In the genomic region with DNA sequence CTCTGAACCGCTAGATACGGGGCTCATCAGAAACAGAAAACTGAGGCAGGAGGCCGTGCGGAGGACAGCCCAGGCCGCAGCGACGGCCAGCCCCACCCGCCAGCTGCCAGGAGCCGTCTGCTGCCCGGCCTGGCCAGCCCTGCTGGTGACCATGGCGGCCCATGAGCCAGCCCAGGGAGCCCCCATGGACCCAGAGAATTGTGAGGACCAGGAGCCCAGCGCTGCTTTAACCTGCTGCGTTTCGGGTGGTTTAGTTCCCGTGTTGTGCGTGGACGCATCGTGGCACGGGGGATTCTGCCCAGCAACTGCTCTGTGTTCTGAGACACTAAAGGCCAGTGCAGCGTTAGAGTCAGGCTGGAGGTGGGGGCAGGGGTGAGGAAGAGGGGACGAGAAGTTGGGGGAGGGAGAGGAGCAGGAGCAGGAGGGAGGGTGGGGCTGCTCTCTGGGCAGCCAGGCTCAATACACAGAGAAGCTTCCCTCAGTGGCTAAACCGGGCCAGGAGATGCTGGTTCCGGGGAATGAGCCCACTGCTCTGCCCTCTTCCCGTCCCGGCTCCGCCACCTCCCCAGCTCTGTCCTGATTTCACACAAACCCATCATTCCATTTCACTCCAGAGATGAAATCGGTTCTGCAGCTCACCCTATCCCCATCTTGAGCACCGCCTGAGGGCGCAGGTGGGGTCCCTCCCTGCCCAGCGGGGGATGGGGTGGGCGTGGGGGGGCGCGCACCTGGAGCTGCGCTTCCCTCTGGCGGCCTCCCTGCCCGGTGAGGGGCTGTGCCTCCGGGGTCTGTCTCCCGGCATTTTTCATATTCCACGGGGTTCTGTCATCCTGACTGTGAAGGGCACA, we compare ENCODE assay signal across 8 cellular contexts. TPM values are rescaled to one million over a fixed set of nuclear protein-coding genes. Genes with fewer than 3 reads are reported as not detected.
DNase-seq lines count a peak whose midpoint lies in the region; ATAC-seq and TF ChIP-seq lines count a peak whose summit lies in the region.

No MANE protein-coding gene starts in this region.

- peaks cover 9% of the 10 kb centered on the region for H3K36me3 Mint-ChIP-seq in activated CD4-positive, alpha-beta T cell treated with anti-CD3 and anti-CD28 coated beads, Interleukin-2, amount 10 ng/mL, durations not matched to agents 24 days and 14 days (ENCODE audit: low read depth)

- H3K36me3 ChIP-seq in ascending aorta = no peaks in the 10 kb centered on the region
- no peaks in the 10 kb centered on the region for H3K36me3 ChIP-seq in right lobe of liver
- H3K36me3 ChIP-seq in tibial artery = no peaks in the 10 kb centered on the region

- no peak for TF ChIP-seq POLR2A in right lobe of liver (IDR thresholded peaks at IDR 0.05)

- H3K27ac Mint-ChIP-seq in activated CD4-positive, alpha-beta T cell treated with anti-CD3 and anti-CD28 coated beads, Interleukin-2, amount 10 ng/mL, durations not matched to agents 24 days and 14 days = peak overlapping the region; percentile 91

- H3K27ac ChIP-seq in ascending aorta = peak overlapping the region; percentile 68 to 76
- peak overlapping the region in 2 of 3 donors; percentile 33 to 39 for H3K27ac ChIP-seq in right lobe of liver
- H3K27ac ChIP-seq in tibial artery = peak overlapping the region; percentile 54 to 70

- H3K9me3 ChIP-seq in ascending aorta = peaks cover 11 to 23% of the 10 kb centered on the region in 2 donors
- no peaks in the 10 kb centered on the region for H3K9me3 ChIP-seq in right lobe of liver
- peaks cover 0 to 45% (median 18%) of the 10 kb centered on the region in 3 donors for H3K9me3 ChIP-seq in tibial artery

- H3K27me3 Mint-ChIP-seq in activated CD4-positive, alpha-beta T cell treated with anti-CD3 and anti-CD28 coated beads, Interleukin-2, amount 10 ng/mL, durations not matched to agents 24 days and 14 days = peaks cover 6% of the 10 kb centered on the region

- 43% methylated on average over 9 of the region's 39 CpGs for WGBS in right lobe of liver (ENCODE audit: insufficient coverage, low coverage, low lambda C conversion rate, missing lambda C conversion rate)

- intact Hi-C loops in activated CD4-positive, alpha-beta T cell treated with anti-CD3 and anti-CD28 coated beads, Interleukin-2, amount 10 ng/mL, durations not matched to agents 24 days and 14 days (cut with micrococcal nuclease) = loop anchor here (1.0 to 5.0 kb wide), 3 partner anchors 36 to 574 kb away; a partner anchor contains a TSS
- intact Hi-C loops in ascending aorta (cut with DNase I) (no loop called here), right lobe of liver (cut with DNase I) (no loop called here), tibial artery (cut with DNase I; ENCODE audit: low total_unique reads) (no loop called here)

- peak overlapping the region; percentile 99 for H3K4me3 Mint-ChIP-seq in activated CD4-positive, alpha-beta T cell treated with anti-CD3 and anti-CD28 coated beads, Interleukin-2, amount 10 ng/mL, durations not matched to agents 24 days and 14 days

- peak; percentile 68 for DNase-seq in activated CD4-positive, alpha-beta T cell treated with anti-CD3 and anti-CD28 coated beads, Interleukin-2, amount 10 ng/mL, durations not matched to agents 24 days and 14 days
- DNase-seq in activated CD4-positive, alpha-beta T cell treated with anti-CD3 and anti-CD28 coated beads for 1 hour = no peak
- DNase-seq in ascending aorta (ENCODE audit: low spot score in 2 of 2) (no peak), right lobe of liver (no peak), tibial artery (no peak), NCI-H2081 (lab: John Stamatoyannopoulos, UW) (no peak)

- peaks cover 29% of the 10 kb centered on the region for H3K4me1 Mint-ChIP-seq in activated CD4-positive, alpha-beta T cell treated with anti-CD3 and anti-CD28 coated beads, Interleukin-2, amount 10 ng/mL, durations not matched to agents 24 days and 14 days

- H3K4me1 ChIP-seq in ascending aorta = peaks cover 7% of the 10 kb centered on the region in 2 donors
- H3K4me1 ChIP-seq in right lobe of liver = peaks cover 0 to 13% (median 5%) of the 10 kb centered on the region in 4 donors
- H3K4me1 ChIP-seq in tibial artery = peaks cover 0 to 21% (median 15%) of the 10 kb centered on the region in 4 donors

- ATAC-seq in right lobe of liver (no peak), HG03196 (IDR thresholded peaks at IDR 0.05; ENCODE audit: unreplicated experiment) (no peak), HG03354 (IDR thresholded peaks at IDR 0.05; ENCODE audit: poor library complexity, severe bottlenecking, unreplicated experiment) (no peak)

- H3K9me3 Mint-ChIP-seq in activated CD4-positive, alpha-beta T cell treated with anti-CD3 and anti-CD28 coated beads, Interleukin-2, amount 10 ng/mL, durations not matched to agents 24 days and 14 days = no peaks in the 10 kb centered on the region

- TF ChIP-seq CTCF in ascending aorta (IDR thresholded peaks at IDR 0.05) = no peak
- TF ChIP-seq CTCF in right lobe of liver (IDR thresholded peaks at IDR 0.05) = no peak
- TF ChIP-seq CTCF in tibial artery (IDR thresholded peaks at IDR 0.05) = no peak

- H3K4me3 ChIP-seq in ascending aorta (peak overlapping the region; percentile 54 to 73), right lobe of liver (peak overlapping the region; percentile 19 to 54 (median 49)), tibial artery (peak overlapping the region; percentile 55 to 65)

- no peaks in the 10 kb centered on the region for H3K27me3 ChIP-seq in ascending aorta
- no peaks in the 10 kb centered on the region for H3K27me3 ChIP-seq in right lobe of liver
- peaks cover 0 to 4% of the 10 kb centered on the region in 2 donors for H3K27me3 ChIP-seq in tibial artery

RNA-seq across cellular contexts. Expression of a gene that starts 44.4 kb away (rescaled TPM):
- total RNA-seq in activated CD4-positive, alpha-beta T cell treated with anti-CD3 and anti-CD28 coated beads, Interleukin-2, amount 10 ng/mL, durations not matched to agents 24 days and 14 days = 49.6 and 53.3 TPM in 2 replicates
- total RNA-seq in ascending aorta = 9.2 TPM
- total RNA-seq in right lobe of liver = 1 to 10 TPM; 7.4 to 9.7 (median 8.3) TPM

RNA-seq across cellular contexts. Expression of a gene that starts 44.6 kb away (rescaled TPM):
- total RNA-seq in activated CD4-positive, alpha-beta T cell treated with anti-CD3 and anti-CD28 coated beads, Interleukin-2, amount 10 ng/mL, durations not matched to agents 24 days and 14 days = 51.7 and 55.5 TPM in 2 replicates
- 4.3 TPM for total RNA-seq in ascending aorta
- 1 to 10 TPM; 4.2 to 9.0 (median 5.2) TPM for total RNA-seq in right lobe of liver
